1 cellular context compared by ENCODE assay signal in the genomic region with DNA sequence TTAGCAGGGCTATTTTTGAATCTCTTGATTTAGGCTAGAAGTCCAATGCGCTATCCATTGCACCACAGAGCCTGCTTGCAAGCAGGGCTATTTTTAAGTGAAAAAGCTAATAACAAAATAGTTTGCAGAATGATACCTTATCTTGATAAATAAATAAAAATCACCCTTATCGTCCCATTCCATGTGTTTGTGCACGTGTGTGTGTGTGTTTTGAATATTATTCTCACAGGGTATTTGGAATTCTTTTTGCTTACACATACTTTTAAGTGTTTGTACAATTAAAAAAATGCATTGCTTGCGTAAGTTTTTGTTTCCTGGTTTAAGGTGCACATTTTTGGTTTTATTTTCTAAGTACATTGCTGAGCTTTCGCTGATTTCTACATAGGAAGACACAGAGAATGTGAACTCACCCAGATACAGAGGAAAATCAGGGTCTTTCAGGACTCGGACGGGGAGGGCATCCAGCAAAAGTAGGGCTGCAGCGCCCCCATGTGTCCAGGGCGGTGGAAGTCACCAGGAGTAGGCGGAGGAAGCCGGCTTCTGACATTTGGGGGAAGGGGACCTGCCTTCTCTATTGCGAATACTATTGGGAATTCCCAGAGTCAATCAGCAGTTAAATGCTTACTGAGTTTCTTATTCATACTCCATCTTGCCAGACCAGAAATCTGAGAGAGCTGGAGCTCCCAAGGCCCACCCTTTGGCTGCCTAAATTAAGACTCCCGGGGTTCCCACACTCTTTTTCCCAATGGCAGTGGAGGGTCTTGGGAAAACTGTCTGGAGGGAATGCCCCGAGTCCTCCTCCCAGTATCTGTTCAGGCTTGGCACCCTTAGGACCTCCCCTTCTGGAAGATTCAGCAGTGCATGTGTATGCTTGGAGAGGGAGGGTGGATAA.
TF ChIP-seq lines count a peak whose summit lies in the region.

No MANE protein-coding gene starts in this region.

TF ChIP-seq in H1, 55 proteins besides CTCF, POLR2A, EP300 and RAD21:
- TF ChIP-seq, protein P1, sequence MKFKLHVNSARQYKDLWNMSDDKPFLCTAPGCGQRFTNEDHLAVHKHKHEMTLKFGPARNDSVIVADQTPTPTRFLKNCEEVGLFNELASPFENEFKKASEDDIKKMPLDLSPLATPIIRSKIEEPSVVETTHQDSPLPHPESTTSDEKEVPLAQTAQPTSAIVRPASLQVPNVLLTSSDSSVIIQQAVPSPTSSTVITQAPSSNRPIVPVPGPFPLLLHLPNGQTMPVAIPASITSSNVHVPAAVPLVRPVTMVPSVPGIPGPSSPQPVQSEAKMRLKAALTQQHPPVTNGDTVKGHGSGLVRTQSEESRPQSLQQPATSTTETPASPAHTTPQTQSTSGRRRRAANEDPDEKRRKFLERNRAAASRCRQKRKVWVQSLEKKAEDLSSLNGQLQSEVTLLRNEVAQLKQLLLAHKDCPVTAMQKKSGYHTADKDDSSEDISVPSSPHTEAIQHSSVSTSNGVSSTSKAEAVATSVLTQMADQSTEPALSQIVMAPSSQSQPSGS (IDR thresholded peaks at IDR 0.05; ENCODE audit: low read length): 0 out of 2 replicates have a peak, but pooled peaks have one; percentile 34
- 0 out of 2 replicates have a peak, but pooled peaks have one; percentile 7 for TF ChIP-seq YY1 (IDR thresholded peaks at IDR 0.05; ENCODE audit: low read depth, low read length)
- no peak for TF ChIP-seq BCL11A (IDR thresholded peaks at IDR 0.05; ENCODE audit: low read depth in 2 of 2, low read length in 2 of 2)
